In the genomic region with DNA sequence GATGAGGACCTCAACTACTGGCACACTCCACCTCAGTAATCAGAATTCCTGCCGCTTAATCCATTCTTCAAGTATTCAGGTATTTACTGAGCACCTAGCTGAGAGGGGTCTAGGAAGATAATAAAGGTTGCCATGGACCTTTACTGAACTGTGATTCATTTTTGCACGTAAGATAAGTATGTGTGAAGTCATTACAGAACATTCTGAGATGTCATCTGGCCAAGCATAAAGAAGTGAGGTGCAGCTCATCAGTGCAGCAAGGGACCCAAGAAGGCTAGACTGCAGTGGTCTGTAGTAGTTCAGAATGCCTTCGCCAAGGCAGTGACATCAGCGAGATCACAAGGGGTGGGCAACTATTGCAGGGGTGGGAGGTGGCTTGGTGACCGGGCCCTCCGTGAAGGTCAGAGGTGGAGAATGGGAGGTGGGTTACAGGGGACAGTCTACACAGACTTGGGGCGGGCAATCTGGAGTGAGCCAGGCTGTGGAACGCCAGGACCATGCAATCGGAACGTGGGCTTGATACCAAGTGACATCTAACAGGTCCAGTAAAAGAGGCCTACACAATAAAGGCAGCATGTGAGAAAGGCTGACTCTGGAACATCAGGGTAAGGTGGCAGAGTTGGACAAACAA, we compare ENCODE assay signal across 8 cellular contexts.
DNase-seq lines count a peak whose midpoint lies in the region; TF ChIP-seq lines count a peak whose summit lies in the region.

No MANE protein-coding gene starts in this region.

- no peak overlapping the region for H2BK12ac ChIP-seq in mesenchymal stem cell (ENCODE audit: low read length in 2 of 2)

- H3K23ac ChIP-seq in mesenchymal stem cell (ENCODE audit: low read length in 2 of 2), result no peak overlapping the region

- no peaks in the 10 kb centered on the region for H3K9me3 ChIP-seq in adipocyte (ENCODE audit: control insufficient read depth, low read length)
- H3K9me3 ChIP-seq in mesenchymal stem cell (ENCODE audit: control insufficient read depth, low read length), result no peaks in the 10 kb centered on the region
- H3K9me3 ChIP-seq in thyroid gland, result no peaks in the 10 kb centered on the region

- no peaks in the 10 kb centered on the region for H3K9me3 Mint-ChIP-seq in activated T-cell treated with anti-CD3 and anti-CD28 coated beads, Interleukin-2, amount 50 U/mL, for 24 hours

- no peak overlapping the region for H3K27ac ChIP-seq in mesenchymal stem cell (ENCODE audit: low read length, poor library complexity, severe bottlenecking)
- H3K27ac ChIP-seq in thyroid gland, result peak overlapping the region; percentile 96 to 99 (median 99)

- H3K27ac Mint-ChIP-seq in activated T-cell treated with anti-CD3 and anti-CD28 coated beads, Interleukin-2, amount 50 U/mL, for 24 hours, result peak overlapping the region; percentile 98

- H3K4me1 Mint-ChIP-seq in activated T-cell treated with anti-CD3 and anti-CD28 coated beads, Interleukin-2, amount 50 U/mL, for 24 hours (ENCODE audit: low read depth), result peaks cover 57% of the 10 kb centered on the region

- peak overlapping the region in 1 of 2 experiments; percentile 44 for H3K18ac ChIP-seq in mesenchymal stem cell (ENCODE audit: low read depth in 1 of 2, low read length in 2 of 2)

- no peak overlapping the region for H4K8ac ChIP-seq in mesenchymal stem cell (ENCODE audit: low read length)

- H2BK15ac ChIP-seq in mesenchymal stem cell (ENCODE audit: low read depth, poor library complexity, severe bottlenecking), result no peak overlapping the region

- no peaks in the 10 kb centered on the region for H3K36me3 Mint-ChIP-seq in activated T-cell treated with anti-CD3 and anti-CD28 coated beads, Interleukin-2, amount 50 U/mL, for 24 hours (ENCODE audit: low read depth)

- no peak overlapping the region for H2AFZ ChIP-seq in mesenchymal stem cell (ENCODE audit: low read depth, low read length)

- H3K4ac ChIP-seq in mesenchymal stem cell (ENCODE audit: low read depth in 1 of 2, low read length in 2 of 2), result no peak overlapping the region

- H2BK5ac ChIP-seq in mesenchymal stem cell (ENCODE audit: low read depth, low read length, poor library complexity, severe bottlenecking), result no peak overlapping the region

- H3K9ac ChIP-seq in adipocyte (ENCODE audit: low read length), result peak overlapping the region; percentile 86
- peak overlapping the region; percentile 84 for H3K9ac ChIP-seq in mesenchymal stem cell (ENCODE audit: low read length)

- no peak for TF ChIP-seq POLR2A in thyroid gland (IDR thresholded peaks at IDR 0.05)

- H3K14ac ChIP-seq in mesenchymal stem cell (ENCODE audit: low read length in 2 of 2), result no peak overlapping the region

- H3K4me2 ChIP-seq in mesenchymal stem cell (ENCODE audit: low read length, poor library complexity, severe bottlenecking), result no peak overlapping the region

- peaks cover 16% of the 10 kb centered on the region for H3K79me1 ChIP-seq in mesenchymal stem cell (replicated peaks; ENCODE audit: low read length, poor library complexity, severe bottlenecking)

- H3K27me3 ChIP-seq in adipocyte (replicated peaks; ENCODE audit: control insufficient read depth, insufficient read depth, low read length), result no peaks in the 10 kb centered on the region
- H3K27me3 ChIP-seq in mesenchymal stem cell (ENCODE audit: control insufficient read depth in 1 of 2, insufficient read depth in 1 of 2, low read length in 2 of 2), result no peaks in the 10 kb centered on the region
- H3K27me3 ChIP-seq in thyroid gland, result no peaks in the 10 kb centered on the region

- no peak overlapping the region for H2AK5ac ChIP-seq in mesenchymal stem cell (ENCODE audit: low read length, severe bottlenecking)

- no peak overlapping the region for H4K91ac ChIP-seq in mesenchymal stem cell (ENCODE audit: low read length)

- H3K4me3 Mint-ChIP-seq in activated T-cell treated with anti-CD3 and anti-CD28 coated beads, Interleukin-2, amount 50 U/mL, for 24 hours, result no peak overlapping the region

- no peak overlapping the region for H2BK120ac ChIP-seq in mesenchymal stem cell (ENCODE audit: low read depth, low read length)

- TF ChIP-seq CTCF in thyroid gland (IDR thresholded peaks at IDR 0.05), result no peak

- H3K36me3 ChIP-seq in adipocyte (ENCODE audit: control insufficient read depth, insufficient read depth, low read length, severe bottlenecking) (peaks cover 5% of the 10 kb centered on the region), mesenchymal stem cell (ENCODE audit: control insufficient read depth in 1 of 2, insufficient read depth in 2 of 2, low read depth in 1 of 2, low read length in 2 of 2) (peaks cover 4 to 6% of the 10 kb centered on the region in 2 experiments), thyroid gland (no peaks in the 10 kb centered on the region)

- H3K4me3 ChIP-seq in adipocyte (ENCODE audit: low read length) (no peak overlapping the region), mesenchymal stem cell (ENCODE audit: insufficient read depth in 1 of 2, low read depth in 1 of 2, low read length in 2 of 2) (no peak overlapping the region), thyroid gland (replicated peaks in 1 of 3) (no peak overlapping the region)

- intact Hi-C loops in thyroid gland (cut with DNase I), result no loop called here

- 94% methylated on average over 10 of the region's 10 CpGs for whole genome bisulfite sequencing in mesenchymal stem cell
- 84 to 91% methylated on average over 10 of the region's 10 CpGs for WGBS in thyroid gland, 2 donors

- no peaks in the 10 kb centered on the region for H3K27me3 Mint-ChIP-seq in activated T-cell treated with anti-CD3 and anti-CD28 coated beads, Interleukin-2, amount 50 U/mL, for 24 hours

- H3K4me1 ChIP-seq in adipocyte (ENCODE audit: control insufficient read depth, insufficient read depth, low read length) (peaks cover 13% of the 10 kb centered on the region), mesenchymal stem cell (ENCODE audit: control insufficient read depth, insufficient read depth, low read depth, low read length) (peaks cover 12% of the 10 kb centered on the region), thyroid gland (peaks cover 19 to 41% of the 10 kb centered on the region in 2 donors)

- DNase-seq in activated T-cell treated with anti-CD3 and anti-CD28 coated beads, Interleukin-2, amount 50 U/mL, for 24 hours, result no peak
- DNase-seq in activated T-cell treated with anti-CD3 and anti-CD28 coated beads, Interleukin-2, amount 50 U/mL, for 48 hours, result no peak
- DNase-seq in adipocyte (ENCODE audit: low read depth) (no peak), mesenchymal stem cell (no peak), thyroid gland (no peak), SW 1271 (lab: John Stamatoyannopoulos, UW) (no peak)
- DNase-seq in activated effector memory CD4-positive, alpha-beta T cell treated with Interleukin-2 at 50 U/mL for 16 hours, result no peak
- no peak for DNase-seq in stimulated activated CD4-positive, alpha-beta T cell treated with anti-CD3 and anti-CD28 coated beads, Interleukin-4, amount 100 ng/mL, for 1 hour
